Comparison of ENCODE assay signal across 13 cellular contexts in the genomic region with DNA sequence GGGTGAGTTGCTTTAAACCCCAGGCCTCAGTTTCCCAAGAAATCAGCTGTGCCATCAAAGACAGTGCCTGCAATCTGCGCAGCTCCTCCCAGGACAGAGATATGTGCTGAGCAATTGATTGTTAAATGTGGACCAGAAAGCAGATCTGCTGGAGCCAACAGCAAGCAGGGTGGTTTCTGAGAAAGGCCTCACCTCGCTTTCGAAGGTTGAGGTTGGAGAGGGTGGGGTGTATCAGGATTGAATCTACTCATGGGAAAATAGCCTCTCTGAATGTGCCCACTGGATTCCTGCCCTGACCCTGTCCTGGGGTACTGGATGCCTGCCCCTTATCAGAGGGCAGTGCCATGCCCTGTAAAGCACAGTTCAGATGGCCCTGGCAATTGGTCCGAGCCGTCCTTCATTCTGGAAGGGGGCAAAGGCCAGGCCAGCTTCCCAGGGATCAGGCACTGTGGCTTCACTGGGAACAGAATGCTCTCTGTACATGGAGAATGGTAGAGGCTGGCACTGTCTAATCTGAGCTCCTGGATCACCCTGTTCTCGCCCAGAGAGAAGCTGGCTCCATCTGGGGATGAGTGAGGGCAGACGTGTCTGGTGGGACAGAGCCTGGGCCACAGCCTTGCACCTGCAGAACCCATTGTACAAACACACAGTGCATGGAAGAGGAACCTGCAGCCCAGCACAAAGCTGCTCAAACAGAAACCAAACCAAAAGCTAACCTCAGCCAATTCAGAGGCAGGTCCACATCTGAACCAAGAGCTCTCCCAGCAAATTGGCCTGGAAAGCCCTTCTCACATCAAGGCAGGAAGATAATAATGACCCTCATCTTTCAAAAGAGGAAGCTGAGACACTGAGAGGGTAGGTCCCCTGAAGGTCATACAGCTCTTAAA. TPM values are rescaled to one million over a fixed set of nuclear protein-coding genes. Genes with fewer than 3 reads are reported as not detected.
A peak's percentile ranks its signal among the peaks of the same experiment; 100 is the strongest.
DNase-seq lines count a peak whose midpoint lies in the region; ATAC-seq, FAIRE-seq and TF ChIP-seq lines count a peak whose summit lies in the region.
"Had no signal": no experiment of that assay in that cellular context is flagged by ENCODE, and none has a peak within 500 bp of the region (broad histone marks: within the 10 kb centered on the region; RNA-seq: fewer than 3 reads in every experiment).

No MANE protein-coding gene starts in this region.

- peak; percentile 37 for ATAC-seq in left lung
- ATAC-seq in GM21723 (IDR thresholded peaks at IDR 0.05; ENCODE audit: unreplicated experiment), result no peak

- peaks cover 19% of the 10 kb centered on the region for H3K36me3 ChIP-seq in bronchial epithelial cell (ENCODE audit: control insufficient read depth, insufficient read depth, low read length)
- H3K36me3 ChIP-seq in left lung, result peaks cover 0 to 42% of the 10 kb centered on the region in 2 donors
- peaks cover 4 to 8% of the 10 kb centered on the region in 2 donors for H3K36me3 ChIP-seq in small intestine (ENCODE audit: control insufficient read depth in 2 of 2, insufficient read depth in 2 of 2, low read length in 2 of 2)

- intact Hi-C loops in left lung (cut with DNase I), result no loop called here

- no peak overlapping the region for H3K27ac ChIP-seq in left lung
- H3K27ac ChIP-seq in small intestine (ENCODE audit: low read depth in 1 of 2, low read length in 1 of 2), result peak overlapping the region; percentile 42 to 81

- no peaks in the 10 kb centered on the region for H3K9me3 ChIP-seq in left lung
- no peaks in the 10 kb centered on the region for H3K9me3 ChIP-seq in small intestine (ENCODE audit: control insufficient read depth, low read depth)
- H3K9me3 ChIP-seq: HAP-1 had no signal

- peak; percentile 93 for FAIRE-seq in bronchial epithelial cell (lab: Jason Lieb, UNC)
- no peak for FAIRE-seq in small intestine (lab: Jason Lieb, UNC)
- FAIRE-seq: D721Med had no signal

- peaks cover 0 to 3% of the 10 kb centered on the region in 2 donors for H3K4me1 ChIP-seq in left lung
- H3K4me1 ChIP-seq in small intestine (ENCODE audit: control insufficient read depth in 2 of 2, insufficient read depth in 1 of 2, low read depth in 1 of 2, low read length in 1 of 2), result no peaks in the 10 kb centered on the region
- H3K4me1 ChIP-seq: HAP-1 had no signal

- 50 to 77% (median 63%) methylated on average over 7 of the region's 7 CpGs for WGBS in small intestine, 3 donors

- H3K27me3 ChIP-seq in bronchial epithelial cell (ENCODE audit: control insufficient read depth, insufficient read depth, low read length) (no peaks in the 10 kb centered on the region), left lung (no peaks in the 10 kb centered on the region), small intestine (ENCODE audit: control insufficient read depth in 2 of 2, insufficient read depth in 2 of 2, low read length in 2 of 2) (no peaks in the 10 kb centered on the region)

- no peak overlapping the region for H3K4me3 ChIP-seq in bronchial epithelial cell (ENCODE audit: low read depth, low read length)
- H3K4me3 ChIP-seq in left lung, result no peak overlapping the region
- no peak overlapping the region for H3K4me3 ChIP-seq in small intestine (ENCODE audit: low read depth in 1 of 2, low read length in 2 of 2)
- H3K4me3 ChIP-seq: HAP-1 had no signal

- TF ChIP-seq CTCF in bronchial epithelial cell (IDR thresholded peaks at IDR 0.05; ENCODE audit: insufficient read depth, low read length, severe bottlenecking) (no peak), left lung (IDR thresholded peaks at IDR 0.05) (no peak)

- DNase-seq in NOMO-1 (lab: John Stamatoyannopoulos, UW; ENCODE audit: unreplicated experiment in 2 of 2), result peak; percentile 71 to 85
- DNase-seq in bronchial epithelial cell (ENCODE audit: low read depth), result no peak
- DNase-seq in left lung, result no peak
- peak; percentile 78 for DNase-seq in small intestine
- DNase-seq in EL, result no peak
- no peak for DNase-seq in NCI-H748 treated with DMSO at 0.1 percent for 48 hours (lab: John Stamatoyannopoulos, UW)
- no peak for DNase-seq in NCI-H2196 (lab: John Stamatoyannopoulos, UW; ENCODE audit: unreplicated experiment)
- DNase-seq: activated CD4-positive, alpha-beta memory T cell treated with anti-CD3 and anti-CD28 coated beads for 36 hours; NCI-H1694; stimulated activated CD4-positive, alpha-beta T cell treated with anti-CD3 and anti-CD28 coated beads, Interleukin-12 subunit alpha, Interleukin-12 subunit beta, amount 100 ng/mL, for 4 hours had no signal

RNA-seq across cellular contexts. Expression of gene DHCR7, which starts 15.2 kb away (rescaled TPM):
- total RNA-seq in bronchial epithelial cell (29.4 and 60.3 TPM in 2 replicates), left lung (100 to 1,000 TPM in 1 of 2 donors, 10 to 100 TPM in 1; 87.9 to 200 TPM)
- 10 to 100 TPM; 11.6 to 50.5 (median 13.2) TPM for polyA plus RNA-seq in small intestine

RNA-seq across cellular contexts. Expression of gene NADSYN1, which starts 20.0 kb away (rescaled TPM):
- total RNA-seq in bronchial epithelial cell (69.8 and 91.3 TPM in 2 replicates), left lung (10 to 100 TPM; 71.4 to 78.9 TPM)
- polyA plus RNA-seq in small intestine, result 100 to 1,000 TPM in 2 of 3 donors, 10 to 100 TPM in 1; 85.7 to 210 (median 108) TPM

Comparison
In these comparisons a context has a peak if more than half of its experiments do, and no peak if none do; other contexts are left out.
1. DNase-seq: peak in NOMO-1 (2 of 2) and small intestine (single experiment); none in bronchial epithelial cell (single experiment), left lung (0 of 2), EL (single experiment), NCI-H748 treated with DMSO at 0.1 percent for 48 hours (single experiment) and NCI-H2196 (single experiment).
2. H3K27ac ChIP-seq: peak in small intestine (2 of 2); none in left lung (0 of 2).